ENCODE assay signal across 13 cellular contexts in genomic region chr6:101597711-101598110, GRCh38.
A peak's percentile ranks its signal among the peaks of the same experiment; 100 is the strongest.
DNase-seq lines count a peak whose midpoint lies in the region; ATAC-seq and TF ChIP-seq lines count a peak whose summit lies in the region.
"Had no signal": no experiment of that assay in that cellular context is flagged by ENCODE, and none has a peak within 500 bp of the region (broad histone marks: within the 10 kb centered on the region; RNA-seq: fewer than 3 reads in every experiment).

No MANE protein-coding gene starts in this region.

- H3K9me3 Mint-ChIP-seq in activated T-cell treated with anti-CD3 and anti-CD28 coated beads, Interleukin-2, amount 50 U/mL, for 24 hours, result no peaks in the 10 kb centered on the region
- H3K9me3 Mint-ChIP-seq in activated CD4-positive, alpha-beta T cell treated with anti-CD3 and anti-CD28 coated beads for 36 hours (ENCODE audit: low read depth), result peaks cover 4% of the 10 kb centered on the region

- no peaks in the 10 kb centered on the region for H3K79me2 ChIP-seq in fibroblast of lung (ENCODE audit: control insufficient read depth, insufficient read depth, low read length)
- H3K79me2 ChIP-seq in osteoblast (ENCODE audit: insufficient read depth, low read length), result no peaks in the 10 kb centered on the region

- no peak overlapping the region for H3K9ac ChIP-seq in fibroblast of lung (ENCODE audit: insufficient read depth, low read length)

- no peak for ATAC-seq in activated CD4-positive, alpha-beta T cell treated with anti-CD3 and anti-CD28 coated beads for 36 hours
- ATAC-seq: effector memory CD8-positive, alpha-beta T cell; Right ventricle myocardium inferior had no signal

- no peaks in the 10 kb centered on the region for H3K36me3 Mint-ChIP-seq in activated T-cell treated with anti-CD3 and anti-CD28 coated beads, Interleukin-2, amount 50 U/mL, for 24 hours (ENCODE audit: low read depth)
- no peaks in the 10 kb centered on the region for H3K36me3 Mint-ChIP-seq in activated CD4-positive, alpha-beta T cell treated with anti-CD3 and anti-CD28 coated beads for 36 hours (ENCODE audit: low read depth)
- H3K36me3 Mint-ChIP-seq: CD4-positive, alpha-beta memory T cell had no signal

- H3K9me3 ChIP-seq in fibroblast of lung (ENCODE audit: control insufficient read depth, insufficient read depth, low read depth, low read length) (no peaks in the 10 kb centered on the region), osteoblast (ENCODE audit: low read depth, low read length) (no peaks in the 10 kb centered on the region)

- intact Hi-C loops in activated CD4-positive, alpha-beta T cell treated with anti-CD3 and anti-CD28 coated beads for 36 hours (cut with DNase I, micrococcal nuclease), result no loop called here

- H2AFZ ChIP-seq in fibroblast of lung (ENCODE audit: low read length) (no peak overlapping the region), osteoblast (ENCODE audit: low read length) (no peak overlapping the region)

- POLR2A ChIA-PET in activated CD4-positive, alpha-beta T cell treated with anti-CD3 and anti-CD28 coated beads for 36 hours (lab: Charles Lee), result no interaction called here

- H3K4me3 Mint-ChIP-seq in activated T-cell treated with anti-CD3 and anti-CD28 coated beads, Interleukin-2, amount 50 U/mL, for 24 hours, result no peak overlapping the region
- H3K4me3 Mint-ChIP-seq in activated CD4-positive, alpha-beta T cell treated with anti-CD3 and anti-CD28 coated beads for 36 hours, result no peak overlapping the region
- H3K4me3 Mint-ChIP-seq: CD4-positive, alpha-beta memory T cell; effector memory CD8-positive, alpha-beta T cell had no signal

- H3K4me1 ChIP-seq in fibroblast of lung (ENCODE audit: control insufficient read depth, extremely low read depth, insufficient read depth, low read length) (no peaks in the 10 kb centered on the region), osteoblast (ENCODE audit: insufficient read depth, low read length) (no peaks in the 10 kb centered on the region)

- H3K27ac Mint-ChIP-seq in activated T-cell treated with anti-CD3 and anti-CD28 coated beads, Interleukin-2, amount 50 U/mL, for 24 hours, result no peak overlapping the region
- no peak overlapping the region for H3K27ac Mint-ChIP-seq in activated CD4-positive, alpha-beta T cell treated with anti-CD3 and anti-CD28 coated beads for 36 hours
- H3K27ac Mint-ChIP-seq: CD4-positive, alpha-beta memory T cell; effector memory CD8-positive, alpha-beta T cell had no signal

- H4K20me1 ChIP-seq in fibroblast of lung (ENCODE audit: control insufficient read depth, extremely low read depth, insufficient read depth, low read length) (no peaks in the 10 kb centered on the region), osteoblast (ENCODE audit: insufficient read depth, low read length) (no peaks in the 10 kb centered on the region)

- no peaks in the 10 kb centered on the region for H3K27me3 Mint-ChIP-seq in activated T-cell treated with anti-CD3 and anti-CD28 coated beads, Interleukin-2, amount 50 U/mL, for 24 hours
- H3K27me3 Mint-ChIP-seq in activated CD4-positive, alpha-beta T cell treated with anti-CD3 and anti-CD28 coated beads for 36 hours, result no peaks in the 10 kb centered on the region
- H3K27me3 Mint-ChIP-seq: CD4-positive, alpha-beta memory T cell; effector memory CD8-positive, alpha-beta T cell had no signal

- TF ChIP-seq CTCF in fibroblast of lung (conservative IDR thresholded peaks at IDR 0.05 in 1 of 2, IDR thresholded peaks at IDR 0.05 in 1 of 2; ENCODE audit: low read depth in 1 of 2, low read length in 2 of 2) (no peak), osteoblast (IDR thresholded peaks at IDR 0.05; ENCODE audit: extremely low read depth, low read depth, low read length) (no peak)

- DNase-seq in ELR (ENCODE audit: low read depth) (peak; percentile 54), RKO (ENCODE audit: low spot score) (peak; percentile 62), fibroblast of lung (ENCODE audit: low read depth in 2 of 2) (peak; percentile 0 to 95), osteoblast (ENCODE audit: insufficient read length, low spot score, missing footprints) (peak; percentile 1), mesenteric fat pad (ENCODE audit: low spot score) (no peak), pons (ENCODE audit: low spot score) (no peak)
- DNase-seq in activated T-cell treated with anti-CD3 and anti-CD28 coated beads, Interleukin-2, amount 50 U/mL, for 24 hours, result no peak
- DNase-seq in activated CD4-positive, alpha-beta T cell treated with anti-CD3 and anti-CD28 coated beads for 36 hours, result no peak
- DNase-seq: CD4-positive, alpha-beta memory T cell; effector memory CD8-positive, alpha-beta T cell; NCI-H1417; NCI-H526 had no signal

- no peak overlapping the region for H3K4me2 ChIP-seq in fibroblast of lung (ENCODE audit: extremely low read depth, insufficient read depth, low read length)
- H3K4me2 ChIP-seq in osteoblast (ENCODE audit: insufficient read depth, low read length), result no peak overlapping the region

- CTCF ChIA-PET in activated CD4-positive, alpha-beta T cell treated with anti-CD3 and anti-CD28 coated beads for 36 hours (lab: Charles Lee), result no interaction called here

- H3K4me1 Mint-ChIP-seq in activated T-cell treated with anti-CD3 and anti-CD28 coated beads, Interleukin-2, amount 50 U/mL, for 24 hours (ENCODE audit: low read depth), result no peaks in the 10 kb centered on the region
- H3K4me1 Mint-ChIP-seq in activated CD4-positive, alpha-beta T cell treated with anti-CD3 and anti-CD28 coated beads for 36 hours, result no peaks in the 10 kb centered on the region
- H3K4me1 Mint-ChIP-seq: CD4-positive, alpha-beta memory T cell had no signal

- H3K27me3 ChIP-seq in fibroblast of lung (ENCODE audit: control insufficient read depth, insufficient read depth, low read length) (no peaks in the 10 kb centered on the region), osteoblast (ENCODE audit: insufficient read depth, low read length) (no peaks in the 10 kb centered on the region)

- H3K27ac ChIP-seq in fibroblast of lung (ENCODE audit: insufficient read depth, low read length) (no peak overlapping the region), osteoblast (ENCODE audit: low read depth, low read length) (no peak overlapping the region)

- no peaks in the 10 kb centered on the region for H3K36me3 ChIP-seq in fibroblast of lung (ENCODE audit: control insufficient read depth, insufficient read depth, low read length)
- no peaks in the 10 kb centered on the region for H3K36me3 ChIP-seq in osteoblast (ENCODE audit: insufficient read depth, low read length)

- H3K4me3 ChIP-seq in fibroblast of lung (replicated peaks in 1 of 4; ENCODE audit: control extremely low read depth in 1 of 4, insufficient read depth in 1 of 4, low read depth in 3 of 4, low read length in 4 of 4), result no peak overlapping the region
- no peak overlapping the region for H3K4me3 ChIP-seq in osteoblast (ENCODE audit: insufficient read depth, low read length)

Comparison
In these comparisons a context has a peak if more than half of its experiments do, and no peak if none do; other contexts are left out.
1. DNase-seq: peak in ELR (single experiment), RKO (single experiment), fibroblast of lung (2 of 2) and osteoblast (single experiment); none in mesenteric fat pad (single experiment), pons (single experiment), activated T-cell treated with anti-CD3 and anti-CD28 coated beads, Interleukin-2, amount 50 U/mL, for 24 hours (single experiment) and activated CD4-positive, alpha-beta T cell treated with anti-CD3 and anti-CD28 coated beads for 36 hours (single experiment).